8 cellular contexts compared by ENCODE assay signal in the genomic region with DNA sequence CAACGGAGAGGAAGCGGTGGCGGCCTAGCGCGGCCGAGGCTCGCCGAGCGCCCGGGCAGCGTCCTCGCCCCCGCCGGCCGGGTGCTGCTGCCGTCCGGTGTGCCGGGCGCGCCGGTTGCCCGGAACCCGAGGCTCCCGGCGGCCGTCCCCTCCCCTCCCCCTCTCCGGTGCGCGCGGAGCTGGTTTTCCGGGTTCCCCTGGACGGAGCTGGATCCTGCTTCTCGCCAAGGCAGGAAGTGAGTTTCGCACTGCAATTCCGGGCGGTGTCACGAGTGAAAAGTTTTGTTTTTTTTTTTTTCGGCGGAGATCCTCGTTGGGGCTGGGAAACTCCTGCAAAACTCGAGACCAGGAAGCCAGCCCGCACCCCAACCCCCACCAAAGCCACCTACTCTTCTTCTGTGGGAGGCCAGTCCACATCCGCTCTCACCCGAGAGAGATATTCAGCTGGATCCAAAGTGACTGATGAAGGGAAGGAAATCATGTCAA. TPM values are rescaled to one million over a fixed set of nuclear protein-coding genes. Genes with fewer than 3 reads are reported as not detected.
DNase-seq lines count a peak whose midpoint lies in the region; ATAC-seq and TF ChIP-seq lines count a peak whose summit lies in the region.

A gene with protein sequence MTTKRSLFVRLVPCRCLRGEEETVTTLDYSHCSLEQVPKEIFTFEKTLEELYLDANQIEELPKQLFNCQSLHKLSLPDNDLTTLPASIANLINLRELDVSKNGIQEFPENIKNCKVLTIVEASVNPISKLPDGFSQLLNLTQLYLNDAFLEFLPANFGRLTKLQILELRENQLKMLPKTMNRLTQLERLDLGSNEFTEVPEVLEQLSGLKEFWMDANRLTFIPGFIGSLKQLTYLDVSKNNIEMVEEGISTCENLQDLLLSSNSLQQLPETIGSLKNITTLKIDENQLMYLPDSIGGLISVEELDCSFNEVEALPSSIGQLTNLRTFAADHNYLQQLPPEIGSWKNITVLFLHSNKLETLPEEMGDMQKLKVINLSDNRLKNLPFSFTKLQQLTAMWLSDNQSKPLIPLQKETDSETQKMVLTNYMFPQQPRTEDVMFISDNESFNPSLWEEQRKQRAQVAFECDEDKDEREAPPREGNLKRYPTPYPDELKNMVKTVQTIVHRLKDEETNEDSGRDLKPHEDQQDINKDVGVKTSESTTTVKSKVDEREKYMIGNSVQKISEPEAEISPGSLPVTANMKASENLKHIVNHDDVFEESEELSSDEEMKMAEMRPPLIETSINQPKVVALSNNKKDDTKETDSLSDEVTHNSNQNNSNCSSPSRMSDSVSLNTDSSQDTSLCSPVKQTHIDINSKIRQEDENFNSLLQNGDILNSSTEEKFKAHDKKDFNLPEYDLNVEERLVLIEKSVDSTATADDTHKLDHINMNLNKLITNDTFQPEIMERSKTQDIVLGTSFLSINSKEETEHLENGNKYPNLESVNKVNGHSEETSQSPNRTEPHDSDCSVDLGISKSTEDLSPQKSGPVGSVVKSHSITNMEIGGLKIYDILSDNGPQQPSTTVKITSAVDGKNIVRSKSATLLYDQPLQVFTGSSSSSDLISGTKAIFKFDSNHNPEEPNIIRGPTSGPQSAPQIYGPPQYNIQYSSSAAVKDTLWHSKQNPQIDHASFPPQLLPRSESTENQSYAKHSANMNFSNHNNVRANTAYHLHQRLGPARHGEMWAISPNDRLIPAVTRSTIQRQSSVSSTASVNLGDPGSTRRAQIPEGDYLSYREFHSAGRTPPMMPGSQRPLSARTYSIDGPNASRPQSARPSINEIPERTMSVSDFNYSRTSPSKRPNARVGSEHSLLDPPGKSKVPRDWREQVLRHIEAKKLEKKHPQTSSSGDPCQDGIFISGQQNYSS (N-terminal part only) (plus strand): TSS at position 300 of the 486 bp plus-strand sequence. CDS start 66,144 bp downstream, outside the sequence.

- peak within 1 kb of the TSS; percentile 92 for H3K9ac ChIP-seq in neural progenitor cell
- peak within 1 kb of the TSS; percentile 77 to 83 for H3K9ac ChIP-seq in stomach smooth muscle (ENCODE audit: low read length in 2 of 2)

- peaks cover 3% of the 10 kb centered on the region for H3K27me3 Mint-ChIP-seq in neural progenitor cell (ENCODE audit: insufficient read depth, low read depth)

- peak within 1 kb of the TSS; percentile 88 for H3K4me3 ChIP-seq in SJCRH30
- peak within 1 kb of the TSS; percentile 88 for H3K4me3 ChIP-seq in fibroblast of villous mesenchyme (ENCODE audit: low read depth, low read length)
- peak within 1 kb of the TSS; percentile 84 for H3K4me3 ChIP-seq in neural progenitor cell
- H3K4me3 ChIP-seq in stomach smooth muscle (ENCODE audit: low read length in 2 of 2): peak within 1 kb of the TSS; percentile 85 to 97

- no peaks in the 10 kb centered on the region for H3K9me3 ChIP-seq in SJCRH30 (replicated peaks)
- no peaks in the 10 kb centered on the region for H3K9me3 ChIP-seq in neural progenitor cell (ENCODE audit: low read depth)
- H3K9me3 ChIP-seq in stomach smooth muscle (ENCODE audit: control insufficient read depth in 2 of 2, low read length in 2 of 2): no peaks in the 10 kb centered on the region

- H3K9me3 Mint-ChIP-seq in neural progenitor cell: peaks cover 5% of the 10 kb centered on the region

- H3K79me2 ChIP-seq in neural progenitor cell (ENCODE audit: low read depth): peaks cover 63% of the 10 kb centered on the region

- ATAC-seq in GM19372 (IDR thresholded peaks at IDR 0.05; ENCODE audit: low read depth, unreplicated experiment) (peak; percentile 16), HG03521 (IDR thresholded peaks at IDR 0.05; ENCODE audit: unreplicated experiment) (peak; percentile 17)

- peaks cover 13% of the 10 kb centered on the region for H3K36me3 Mint-ChIP-seq in neural progenitor cell

- peak within 1 kb of the TSS; percentile 93 for H3K4me3 Mint-ChIP-seq in neural progenitor cell

- H3K4me2 ChIP-seq in neural progenitor cell: peak within 1 kb of the TSS; percentile 92

- H3K27me3 ChIP-seq in SJCRH30 (no peaks in the 10 kb centered on the region), neural progenitor cell (peaks cover 10% of the 10 kb centered on the region), stomach smooth muscle (ENCODE audit: control insufficient read depth in 1 of 2, insufficient read depth in 2 of 2, low read length in 2 of 2) (no peaks in the 10 kb centered on the region)

- H4K20me1 ChIP-seq in neural progenitor cell (ENCODE audit: low read depth): peaks cover 32% of the 10 kb centered on the region

- no peak for TF ChIP-seq CTCF in fibroblast of villous mesenchyme (IDR thresholded peaks at IDR 0.05; ENCODE audit: insufficient read depth, low read depth, low read length)
- TF ChIP-seq CTCF in neural progenitor cell (IDR thresholded peaks at IDR 0.05): no peak

- H2AFZ ChIP-seq in neural progenitor cell (replicated peaks): peak within 1 kb of the TSS; percentile 91

- H3F3A ChIP-seq in neural progenitor cell (ENCODE audit: low read depth): peaks cover 54% of the 10 kb centered on the region

- H3K36me3 ChIP-seq in SJCRH30 (peaks cover 8% of the 10 kb centered on the region), neural progenitor cell (no peaks in the 10 kb centered on the region), stomach smooth muscle (ENCODE audit: control insufficient read depth in 2 of 2, insufficient read depth in 2 of 2, low read length in 2 of 2) (no peaks in the 10 kb centered on the region)

- peak within 1 kb of the TSS; percentile 78 for H3K27ac Mint-ChIP-seq in neural progenitor cell

- peaks cover 25% of the 10 kb centered on the region for H3K4me1 Mint-ChIP-seq in neural progenitor cell

- H3K27ac ChIP-seq in SJCRH30 (peak within 1 kb of the TSS; percentile 92), neural progenitor cell (peak within 1 kb of the TSS; percentile 99), stomach smooth muscle (ENCODE audit: low read length) (peak within 1 kb of the TSS; percentile 91)

- no peaks in the 10 kb centered on the region; the same call in 1 of the 2 replicates for H3K4me1 ChIP-seq in SJCRH30
- H3K4me1 ChIP-seq in neural progenitor cell: peaks cover 41% of the 10 kb centered on the region
- H3K4me1 ChIP-seq in stomach smooth muscle (ENCODE audit: control insufficient read depth, insufficient read depth, low read length): no peaks in the 10 kb centered on the region

- DNase-seq in CD1c-positive myeloid dendritic cell (ENCODE audit: extremely low spot score): peak; percentile 93
- peak; percentile 74 to 76 for DNase-seq in SJCRH30
- peak; percentile 55 for DNase-seq in activated gamma-delta T cell treated with Interleukin-2 at 50 U/mL for 16 hours
- DNase-seq in fibroblast of villous mesenchyme (ENCODE audit: low read depth): peak; percentile 93
- peak; percentile 78 for DNase-seq in neural progenitor cell (ENCODE audit: low spot score)

RNA-seq across cellular contexts. Expression of the gene that starts here (rescaled TPM):
- total RNA-seq in SJCRH30 (2014; rRNA removed; shearing (Covaris generic)): 70.6 and 71.5 TPM in 2 replicates
- 132 and 233 TPM in 2 replicates for total RNA-seq in fibroblast of villous mesenchyme
- 46.5 and 77.6 TPM in 2 replicates for total RNA-seq in neural progenitor cell (ENCODE audit: low replicate concordance)

Comparison
In these comparisons a context has a peak if more than half of its experiments do, and no peak if none do; other contexts are left out.
1. Peak in every context shown above with its lines: DNase-seq, ATAC-seq, H3K4me3 ChIP-seq and H3K27ac ChIP-seq.